In genomic region chr1:229582011-229582694, GRCh38 we compare ENCODE assay signal across 15 cellular contexts. TPM values are rescaled to one million over a fixed set of nuclear protein-coding genes. Genes with fewer than 3 reads are reported as not detected.
A peak's percentile ranks its signal among the peaks of the same experiment; 100 is the strongest.
DNase-seq lines count a peak whose midpoint lies in the region; ATAC-seq and TF ChIP-seq lines count a peak whose summit lies in the region.
"Had no signal": no experiment of that assay in that cellular context is flagged by ENCODE, and none has a peak within 500 bp of the region (broad histone marks: within the 10 kb centered on the region; RNA-seq: fewer than 3 reads in every experiment).

No MANE protein-coding gene starts in this region.

- H3K4me3 ChIP-seq in lower lobe of right lung: peak overlapping the region; percentile 26
- H3K4me3 ChIP-seq: skin epidermis had no signal

- H3K9me3 Mint-ChIP-seq in chondrocyte (ENCODE audit: low read depth): no peaks in the 10 kb centered on the region

- no peaks in the 10 kb centered on the region for H3K36me3 ChIP-seq in lower lobe of right lung

- H3K4me1 Mint-ChIP-seq in chondrocyte (ENCODE audit: low read depth): peaks cover 35% of the 10 kb centered on the region

- peak overlapping the region; percentile 67 for H3K27ac Mint-ChIP-seq in chondrocyte (ENCODE audit: unreplicated experiment)

- DNase-seq in Right ventricle myocardium inferior (ENCODE audit: missing footprints): peak; percentile 83
- no peak for DNase-seq in cardiac septum (ENCODE audit: low spot score)
- DNase-seq in chondrocyte (ENCODE audit: low spot score): no peak
- peak; percentile 62 for DNase-seq in lower lobe of right lung
- peak; percentile 57 for DNase-seq in ureter (ENCODE audit: low spot score)
- no peak for DNase-seq in activated effector memory CD4-positive, alpha-beta T cell treated with Interleukin-2 at 50 U/mL for 16 hours
- DNase-seq in activated CD8-positive, alpha-beta memory T cell treated with anti-CD3 and anti-CD28 coated beads, Interleukin-2, amount 50 U/mL, for 4 hours: no peak
- DNase-seq: ACHN; activated CD4-positive, CD25-positive, alpha-beta regulatory T cell; kidney glomerular epithelial cell; OCI-M1 had no signal

- TF ChIP-seq CTCF in chondrocyte (IDR thresholded peaks at IDR 0.05) (no peak), lower lobe of right lung (IDR thresholded peaks at IDR 0.05) (no peak)

- no peaks in the 10 kb centered on the region for H3K9me3 ChIP-seq in lower lobe of right lung

- ATAC-seq in Right ventricle myocardium inferior: peak; percentile 59
- ATAC-seq in lower lobe of right lung: peak; percentile 82 to 89
- no peak for ATAC-seq in GM18909 (IDR thresholded peaks at IDR 0.05; ENCODE audit: poor library complexity, unreplicated experiment)

- H3K27ac ChIP-seq in lower lobe of right lung: peak overlapping the region; percentile 20
- H3K27ac ChIP-seq: epithelial cell of prostate, KMS-11, skin epidermis had no signal

- no peaks in the 10 kb centered on the region for H3K36me3 Mint-ChIP-seq in chondrocyte (ENCODE audit: low read depth)

- H3K4me1 ChIP-seq in lower lobe of right lung: peaks cover 28% of the 10 kb centered on the region

- no peaks in the 10 kb centered on the region for H3K27me3 ChIP-seq in lower lobe of right lung (ENCODE audit: low read depth)

- H3K27me3 Mint-ChIP-seq in chondrocyte (ENCODE audit: low read depth): no peaks in the 10 kb centered on the region

- no peak overlapping the region for H3K4me3 Mint-ChIP-seq in chondrocyte (ENCODE audit: unreplicated experiment)

- intact Hi-C loops in Right ventricle myocardium inferior (cut with DNase I) (no loop called here), cardiac septum (cut with DNase I) (no loop called here), lower lobe of right lung (cut with DNase I) (no loop called here)

RNA-seq across cellular contexts. Expression of gene ABCB10, which starts 23.6 kb away (rescaled TPM):
- 12.7 TPM for total RNA-seq in Right ventricle myocardium inferior
- total RNA-seq in cardiac septum: 11.0 TPM
- 19.0 to 32.3 TPM (median 32.1 TPM) in 3 replicates for total RNA-seq in chondrocyte
- total RNA-seq in lower lobe of right lung: 17.8 TPM
- total RNA-seq in ureter: 13.7 TPM

RNA-seq across cellular contexts. Expression of gene TAF5L, which starts 43.8 kb away (rescaled TPM):
- total RNA-seq in Right ventricle myocardium inferior (10.8 TPM), cardiac septum (12.5 TPM), chondrocyte (16.4 to 22.1 TPM (median 18.8 TPM) in 3 replicates), lower lobe of right lung (21.7 TPM), ureter (26.9 TPM)

RNA-seq across cellular contexts. Expression of gene URB2, which starts 43.9 kb away (rescaled TPM):
- 3.4 TPM for total RNA-seq in Right ventricle myocardium inferior
- total RNA-seq in cardiac septum: 5.5 TPM
- 7.9 to 11.7 TPM (median 8.4 TPM) in 3 replicates for total RNA-seq in chondrocyte
- total RNA-seq in lower lobe of right lung: 5.8 TPM
- total RNA-seq in ureter: 15.0 TPM

Comparison
In these comparisons a context has a peak if more than half of its experiments do, and no peak if none do; other contexts are left out.
1. DNase-seq: peak in Right ventricle myocardium inferior (single experiment), lower lobe of right lung (single experiment) and ureter (single experiment); none in cardiac septum (single experiment), chondrocyte (single experiment), activated effector memory CD4-positive, alpha-beta T cell treated with Interleukin-2 at 50 U/mL for 16 hours (single experiment) and activated CD8-positive, alpha-beta memory T cell treated with anti-CD3 and anti-CD28 coated beads, Interleukin-2, amount 50 U/mL, for 4 hours (single experiment).